ENCODE assay signal across 8 cellular contexts in genomic region chr6:31896493-31896855, GRCh38. TPM values are rescaled to one million over a fixed set of nuclear protein-coding genes. Genes with fewer than 3 reads are reported as not detected.
DNase-seq lines count a peak whose midpoint lies in the region; ATAC-seq, FAIRE-seq and TF ChIP-seq lines count a peak whose summit lies in the region.

No MANE protein-coding gene starts in this region.

- H3K27me3 ChIP-seq in ascending aorta (no peaks in the 10 kb centered on the region), right lobe of liver (no peaks in the 10 kb centered on the region), thyroid gland (no peaks in the 10 kb centered on the region)

- H3K4me3 ChIP-seq in ascending aorta (peak overlapping the region; percentile 94 to 99), right lobe of liver (peak overlapping the region in 1 of 3 donors; percentile 79), thyroid gland (replicated peaks in 1 of 3) (peak overlapping the region in 1 of 3 donors; percentile 90)

- FAIRE-seq in GM12892 (lab: Jason Lieb, UNC): no peak

- TF ChIP-seq POLR2A in right lobe of liver (IDR thresholded peaks at IDR 0.05) (no peak), thyroid gland (IDR thresholded peaks at IDR 0.05) (no peak), GM12892 (IDR thresholded peaks at IDR 0.05; ENCODE audit: low read depth, low read length) (no peak)

- H3K9me3 Mint-ChIP-seq in activated CD8-positive, alpha-beta memory T cell treated with anti-CD3 and anti-CD28 coated beads, Interleukin-2, amount 10 ng/mL, durations not matched to agents 7 days and 5 days (ENCODE audit: low read depth): no peaks in the 10 kb centered on the region

- H3K4me3 Mint-ChIP-seq in activated CD8-positive, alpha-beta memory T cell treated with anti-CD3 and anti-CD28 coated beads, Interleukin-2, amount 10 ng/mL, durations not matched to agents 7 days and 5 days: peak overlapping the region; percentile 75

- TF ChIP-seq CTCF in ascending aorta (IDR thresholded peaks at IDR 0.05): no peak
- TF ChIP-seq CTCF in right lobe of liver (IDR thresholded peaks at IDR 0.05): no peak
- no peak for TF ChIP-seq CTCF in thyroid gland (IDR thresholded peaks at IDR 0.05)

- H3K36me3 ChIP-seq in ascending aorta: peaks cover 16 to 22% of the 10 kb centered on the region in 2 donors
- peaks cover 0 to 35% (median 1%) of the 10 kb centered on the region in 4 donors for H3K36me3 ChIP-seq in right lobe of liver
- peaks cover 9 to 24% of the 10 kb centered on the region in 2 donors for H3K36me3 ChIP-seq in thyroid gland

- peaks cover 48% of the 10 kb centered on the region for H3K4me1 Mint-ChIP-seq in activated CD8-positive, alpha-beta memory T cell treated with anti-CD3 and anti-CD28 coated beads, Interleukin-2, amount 10 ng/mL, durations not matched to agents 7 days and 5 days

- peaks cover 4% of the 10 kb centered on the region for H3K36me3 Mint-ChIP-seq in activated CD8-positive, alpha-beta memory T cell treated with anti-CD3 and anti-CD28 coated beads, Interleukin-2, amount 10 ng/mL, durations not matched to agents 7 days and 5 days

- H3K27ac ChIP-seq in ascending aorta (peak overlapping the region; percentile 74 to 79), right lobe of liver (peak overlapping the region in 2 of 3 donors; percentile 51 to 78), thyroid gland (peak overlapping the region in 2 of 3 donors; percentile 65 to 75)

- peak overlapping the region; percentile 84 for H3K27ac Mint-ChIP-seq in activated CD8-positive, alpha-beta memory T cell treated with anti-CD3 and anti-CD28 coated beads, Interleukin-2, amount 10 ng/mL, durations not matched to agents 7 days and 5 days

- ATAC-seq in activated CD8-positive, alpha-beta memory T cell treated with anti-CD3 and anti-CD28 coated beads, Interleukin-2, amount 10 ng/mL, durations not matched to agents 7 days and 5 days: no peak
- ATAC-seq in right lobe of liver: no peak

- H3K27me3 Mint-ChIP-seq in activated CD8-positive, alpha-beta memory T cell treated with anti-CD3 and anti-CD28 coated beads, Interleukin-2, amount 10 ng/mL, durations not matched to agents 7 days and 5 days: no peaks in the 10 kb centered on the region

- H3K4me1 ChIP-seq in ascending aorta (peaks cover 0 to 3% of the 10 kb centered on the region in 2 donors), right lobe of liver (peaks cover 0 to 15% (median 0%) of the 10 kb centered on the region in 4 donors), thyroid gland (peaks cover 16 to 20% of the 10 kb centered on the region in 2 donors)

- WGBS in right lobe of liver (ENCODE audit: insufficient coverage, low coverage, low lambda C conversion rate, missing lambda C conversion rate): 50% methylated on average over 3 of the region's 4 CpGs
- WGBS in thyroid gland, 2 donors: 61 to 66% methylated on average over 4 of the region's 4 CpGs

- intact Hi-C loops in ascending aorta (cut with DNase I): loop anchor here (2.0 kb wide), 1 partner anchor 34 kb away; the partner anchor contains the start of gene NEU1
- intact Hi-C loops in right lobe of liver (cut with DNase I): no loop called here
- intact Hi-C loops in thyroid gland (cut with DNase I): loop anchor here (5.0 kb wide), 2 partner anchors 34 to 56 kb away; partner anchors contain the start of gene NEU1

- CTCF ChIA-PET in activated CD8-positive, alpha-beta memory T cell treated with anti-CD3 and anti-CD28 coated beads, Interleukin-2, amount 10 ng/mL, durations not matched to agents 7 days and 5 days (lab: Charles Lee): interaction anchor here (0.6 to 2.3 kb wide), 4 partner anchors 34 to 234 kb away, joined by 3 to 10 read pairs (median 4); partner anchors contain the start of genes NELFE, NEU1 and SKIC2

- DNase-seq in activated CD8-positive, alpha-beta memory T cell treated with anti-CD3 and anti-CD28 coated beads, Interleukin-2, amount 10 ng/mL, durations not matched to agents 7 days and 5 days: no peak
- DNase-seq in activated CD8-positive, alpha-beta memory T cell treated with anti-CD3 and anti-CD28 coated beads, Interleukin-2, amount 50 U/mL, for 4 hours: no peak
- no peak for DNase-seq in ascending aorta (ENCODE audit: low spot score in 2 of 2)
- no peak for DNase-seq in right lobe of liver
- no peak for DNase-seq in thyroid gland
- DNase-seq in GM12892 (ENCODE audit: insufficient read length): no peak
- no peak for DNase-seq in DMS79 treated with DMSO at 0.1 percent for 48 hours (lab: John Stamatoyannopoulos, UW)
- DNase-seq in NAMALWA (ENCODE audit: low spot score): no peak

- H3K9me3 ChIP-seq in ascending aorta: no peaks in the 10 kb centered on the region
- no peaks in the 10 kb centered on the region for H3K9me3 ChIP-seq in right lobe of liver
- no peaks in the 10 kb centered on the region for H3K9me3 ChIP-seq in thyroid gland

RNA-seq across cellular contexts. Expression of gene EHMT2, which starts 1.0 kb away (rescaled TPM):
- 10 to 100 TPM; 78.7 to 79.0 TPM for total RNA-seq in activated CD8-positive, alpha-beta memory T cell treated with anti-CD3 and anti-CD28 coated beads, Interleukin-2, amount 10 ng/mL, durations not matched to agents 7 days and 5 days
- total RNA-seq in ascending aorta (39.5 TPM), right lobe of liver (10 to 100 TPM; 10.7 to 20.1 (median 13.3) TPM), thyroid gland (10 to 100 TPM; 26.9 to 47.7 (median 38.7) TPM)
- 31.3 TPM for polyA plus RNA-seq in GM12892 (2012; ENCODE audit: missing spikeins)

RNA-seq across cellular contexts. Expression of gene ZBTB12, which starts 5.4 kb away (rescaled TPM):
- 1 to 10 TPM; 1.5 to 3.3 TPM for total RNA-seq in activated CD8-positive, alpha-beta memory T cell treated with anti-CD3 and anti-CD28 coated beads, Interleukin-2, amount 10 ng/mL, durations not matched to agents 7 days and 5 days
- total RNA-seq in ascending aorta (7.3 TPM), right lobe of liver (under 1 TPM in 5 of 6 experiments, not detected in 1; 0.25 to 0.82 (median 0.51) TPM), thyroid gland (1 to 10 TPM in 3 of 4 donors, under 1 TPM in 1; 0.94 to 2.9 (median 1.5) TPM)
- 2.1 TPM for polyA plus RNA-seq in GM12892 (2012; ENCODE audit: missing spikeins)

RNA-seq across cellular contexts. Expression of gene SLC44A4, which starts 17.7 kb away (rescaled TPM):
- not detected for total RNA-seq in activated CD8-positive, alpha-beta memory T cell treated with anti-CD3 and anti-CD28 coated beads, Interleukin-2, amount 10 ng/mL, durations not matched to agents 7 days and 5 days
- total RNA-seq in ascending aorta: not detected
- total RNA-seq in right lobe of liver: under 1 TPM in 2 of 6 experiments, not detected in 4; 0.09 to 0.25 TPM
- 10 to 100 TPM in 2 of 4 donors, 1 to 10 TPM in 2; 1.6 to 16.2 (median 7.7) TPM for total RNA-seq in thyroid gland
- polyA plus RNA-seq in GM12892 (2012; ENCODE audit: missing spikeins): not detected

RNA-seq across cellular contexts. Expression of gene C2, which starts 31.0 kb away (rescaled TPM):
- total RNA-seq in activated CD8-positive, alpha-beta memory T cell treated with anti-CD3 and anti-CD28 coated beads, Interleukin-2, amount 10 ng/mL, durations not matched to agents 7 days and 5 days: under 1 TPM; 0.61 to 0.80 TPM
- total RNA-seq in ascending aorta: 18.6 TPM
- total RNA-seq in right lobe of liver: 100 to 1,000 TPM; 309 to 739 (median 533) TPM
- 1 to 10 TPM; 2.5 to 6.2 (median 4.4) TPM for total RNA-seq in thyroid gland
- not detected for polyA plus RNA-seq in GM12892 (2012; ENCODE audit: missing spikeins)

RNA-seq across cellular contexts. Expression of gene NEU1, which starts 33.9 kb away (rescaled TPM):
- 10 to 100 TPM; 13.0 to 21.5 TPM for total RNA-seq in activated CD8-positive, alpha-beta memory T cell treated with anti-CD3 and anti-CD28 coated beads, Interleukin-2, amount 10 ng/mL, durations not matched to agents 7 days and 5 days
- total RNA-seq in ascending aorta (21.6 TPM), right lobe of liver (10 to 100 TPM; 20.3 to 44.8 (median 34.1) TPM), thyroid gland (10 to 100 TPM; 54.4 to 98.1 (median 65.9) TPM)
- 15.0 TPM for polyA plus RNA-seq in GM12892 (2012; ENCODE audit: missing spikeins)

Comparison
In these comparisons a context has a peak if more than half of its experiments do, and no peak if none do; other contexts are left out.
1. intact Hi-C loops: an anchor here in ascending aorta (2.0 kb wide) and thyroid gland (5.0 kb wide); none called in right lobe of liver.